In the genomic region with DNA sequence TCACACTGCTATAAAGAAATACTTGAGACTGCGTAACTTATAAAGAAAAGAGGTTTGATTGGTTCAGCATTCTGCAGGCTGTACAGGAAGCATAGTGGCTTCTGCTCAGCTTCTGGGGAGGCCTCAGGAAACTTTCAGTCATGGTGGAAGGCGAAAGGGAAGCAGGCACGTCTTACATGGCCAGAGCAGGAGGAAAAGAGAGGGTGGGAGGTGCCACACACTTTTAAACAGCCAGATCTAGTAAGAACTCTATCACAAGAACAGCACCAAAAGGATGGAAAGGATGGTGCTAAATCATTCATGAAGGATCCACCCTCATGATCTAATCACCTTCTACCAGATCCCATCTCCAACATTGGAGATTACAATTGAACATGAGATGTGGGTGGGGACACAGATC, we compare ENCODE assay signal across 16 cellular contexts.
"Had no signal": no experiment of that assay in that cellular context is flagged by ENCODE, and none has a peak within 500 bp of the region (broad histone marks: within the 10 kb centered on the region; RNA-seq: fewer than 3 reads in every experiment).

No MANE protein-coding gene starts in this region.

- H3K27ac ChIP-seq: dorsolateral prefrontal cortex, suprapubic skin, thyroid gland had no signal

- H3K9me3 Mint-ChIP-seq: type B pancreatic cell had no signal

- H3K27ac Mint-ChIP-seq: naive thymus-derived CD4-positive, alpha-beta T cell; type B pancreatic cell had no signal

- ATAC-seq: naive thymus-derived CD4-positive, alpha-beta T cell; right cardiac atrium; stimulated activated naive CD8-positive, alpha-beta T cell treated with anti-CD3 and anti-CD28 coated beads, Interleukin-15, Interleukin-2, amounts not matched to agents 100 U/mL and 50 U/mL, for 24 hours had no signal

- DNase-seq: cortex of kidney; dorsolateral prefrontal cortex; effector CD8-positive, alpha-beta T cell; foreskin melanocyte; head of caudate nucleus; hippocampal formation; left colon; naive thymus-derived CD4-positive, alpha-beta T cell; posterior cingulate gyrus; right cardiac atrium; stimulated activated CD4-positive, alpha-beta T cell treated with anti-CD3 and anti-CD28 coated beads, Interleukin-2, amount 100 ng/mL, for 48 hours; stimulated activated naive CD8-positive, alpha-beta T cell treated with anti-CD3 and anti-CD28 coated beads, Interleukin-15, Interleukin-2, amounts not matched to agents 100 U/mL and 50 U/mL, for 24 hours; thyroid gland had no signal

- H3K36me3 Mint-ChIP-seq: type B pancreatic cell had no signal

- H3K4me3 ChIP-seq: dorsolateral prefrontal cortex, smooth muscle cell, suprapubic skin, thyroid gland had no signal

- H3K4me1 Mint-ChIP-seq: naive thymus-derived CD4-positive, alpha-beta T cell had no signal

- H3K9me3 ChIP-seq: suprapubic skin, thyroid gland had no signal

- H3K4me3 Mint-ChIP-seq: naive thymus-derived CD4-positive, alpha-beta T cell had no signal

- H3K4me1 ChIP-seq: suprapubic skin, thyroid gland had no signal

- H3K27me3 ChIP-seq: suprapubic skin, thyroid gland had no signal

- H3K36me3 ChIP-seq: suprapubic skin, thyroid gland had no signal
